2 cellular contexts compared by ENCODE assay signal in the genomic region with DNA sequence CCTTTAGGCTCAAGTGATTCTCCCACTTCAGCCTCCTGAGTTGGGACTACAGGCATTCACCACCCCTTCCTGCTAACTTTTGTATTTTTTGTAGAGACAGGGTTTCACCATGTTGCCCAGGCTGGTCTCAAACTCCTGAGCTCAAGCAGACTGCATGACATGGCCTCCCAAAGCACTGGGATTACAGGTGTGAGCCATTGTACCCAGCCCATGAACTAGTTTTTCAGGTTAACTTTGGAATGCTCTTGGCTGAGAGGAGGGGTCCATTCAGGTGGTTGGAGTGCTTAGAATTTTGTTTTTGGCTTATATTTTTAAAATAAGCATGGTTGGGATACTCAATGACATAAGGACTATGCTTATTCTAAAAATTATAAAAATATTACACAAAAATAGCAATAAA.
TF ChIP-seq lines count a peak whose summit lies in the region.

No MANE protein-coding gene starts in this region.

TF ChIP-seq in HepG2, 621 proteins besides CTCF, POLR2A, EP300 and RAD21 (continued from another document):
- TF ChIP-seq KLF15 (CRISPR knock-in tag; IDR thresholded peaks at IDR 0.05; ENCODE audit: borderline replicate concordance) (no peak), ZMAT3 (CRISPR knock-in tag; conservative IDR thresholded peaks at IDR 0.05) (no peak), NFRKB (IDR thresholded peaks at IDR 0.05) (no peak), TOE1 (CRISPR knock-in tag; IDR thresholded peaks at IDR 0.05) (no peak), MYNN (CRISPR knock-in tag; IDR thresholded peaks at IDR 0.05; ENCODE audit: low read depth) (no peak), ZFP1 (CRISPR knock-in tag; IDR thresholded peaks at IDR 0.05) (no peak), ZNF850 (CRISPR knock-in tag; conservative IDR thresholded peaks at IDR 0.05) (no peak), MEF2D (CRISPR knock-in tag; IDR thresholded peaks at IDR 0.05) (no peak), TBP (CRISPR knock-in tag; IDR thresholded peaks at IDR 0.05) (no peak), NFAT5 (CRISPR knock-in tag; IDR thresholded peaks at IDR 0.05) (no peak)
- TF ChIP-seq, protein P1, sequence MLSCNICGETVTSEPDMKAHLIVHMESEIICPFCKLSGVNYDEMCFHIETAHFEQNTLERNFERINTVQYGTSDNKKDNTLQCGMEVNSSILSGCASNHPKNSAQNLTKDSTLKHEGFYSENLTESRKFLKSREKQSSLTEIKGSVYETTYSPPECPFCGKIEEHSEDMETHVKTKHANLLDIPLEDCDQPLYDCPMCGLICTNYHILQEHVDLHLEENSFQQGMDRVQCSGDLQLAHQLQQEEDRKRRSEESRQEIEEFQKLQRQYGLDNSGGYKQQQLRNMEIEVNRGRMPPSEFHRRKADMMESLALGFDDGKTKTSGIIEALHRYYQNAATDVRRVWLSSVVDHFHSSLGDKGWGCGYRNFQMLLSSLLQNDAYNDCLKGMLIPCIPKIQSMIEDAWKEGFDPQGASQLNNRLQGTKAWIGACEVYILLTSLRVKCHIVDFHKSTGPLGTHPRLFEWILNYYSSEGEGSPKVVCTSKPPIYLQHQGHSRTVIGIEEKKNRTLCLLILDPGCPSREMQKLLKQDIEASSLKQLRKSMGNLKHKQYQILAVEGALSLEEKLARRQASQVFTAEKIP (CRISPR knock-in tag; IDR thresholded peaks at IDR 0.05; ENCODE audit: borderline replicate concordance): no peak

TF ChIP-seq in GM12878, 131 proteins besides CTCF, POLR2A, EP300 and RAD21 (continued from another document):
- TF ChIP-seq, protein P2, sequence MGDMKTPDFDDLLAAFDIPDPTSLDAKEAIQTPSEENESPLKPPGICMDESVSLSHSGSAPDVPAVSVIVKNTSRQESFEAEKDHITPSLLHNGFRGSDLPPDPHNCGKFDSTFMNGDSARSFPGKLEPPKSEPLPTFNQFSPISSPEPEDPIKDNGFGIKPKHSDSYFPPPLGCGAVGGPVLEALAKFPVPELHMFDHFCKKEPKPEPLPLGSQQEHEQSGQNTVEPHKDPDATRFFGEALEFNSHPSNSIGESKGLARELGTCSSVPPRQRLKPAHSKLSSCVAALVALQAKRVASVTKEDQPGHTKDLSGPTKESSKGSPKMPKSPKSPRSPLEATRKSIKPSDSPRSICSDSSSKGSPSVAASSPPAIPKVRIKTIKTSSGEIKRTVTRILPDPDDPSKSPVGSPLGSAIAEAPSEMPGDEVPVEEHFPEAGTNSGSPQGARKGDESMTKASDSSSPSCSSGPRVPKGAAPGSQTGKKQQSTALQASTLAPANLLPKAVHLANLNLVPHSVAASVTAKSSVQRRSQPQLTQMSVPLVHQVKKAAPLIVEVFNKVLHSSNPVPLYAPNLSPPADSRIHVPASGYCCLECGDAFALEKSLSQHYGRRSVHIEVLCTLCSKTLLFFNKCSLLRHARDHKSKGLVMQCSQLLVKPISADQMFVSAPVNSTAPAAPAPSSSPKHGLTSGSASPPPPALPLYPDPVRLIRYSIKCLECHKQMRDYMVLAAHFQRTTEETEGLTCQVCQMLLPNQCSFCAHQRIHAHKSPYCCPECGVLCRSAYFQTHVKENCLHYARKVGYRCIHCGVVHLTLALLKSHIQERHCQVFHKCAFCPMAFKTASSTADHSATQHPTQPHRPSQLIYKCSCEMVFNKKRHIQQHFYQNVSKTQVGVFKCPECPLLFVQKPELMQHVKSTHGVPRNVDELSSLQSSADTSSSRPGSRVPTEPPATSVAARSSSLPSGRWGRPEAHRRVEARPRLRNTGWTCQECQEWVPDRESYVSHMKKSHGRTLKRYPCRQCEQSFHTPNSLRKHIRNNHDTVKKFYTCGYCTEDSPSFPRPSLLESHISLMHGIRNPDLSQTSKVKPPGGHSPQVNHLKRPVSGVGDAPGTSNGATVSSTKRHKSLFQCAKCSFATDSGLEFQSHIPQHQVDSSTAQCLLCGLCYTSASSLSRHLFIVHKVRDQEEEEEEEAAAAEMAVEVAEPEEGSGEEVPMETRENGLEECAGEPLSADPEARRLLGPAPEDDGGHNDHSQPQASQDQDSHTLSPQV (IDR thresholded peaks at IDR 0.05): no peak
- TF ChIP-seq SREBF2 (IDR thresholded peaks at IDR 0.05; ENCODE audit: low read length): no peak
- TF ChIP-seq JUND (IDR thresholded peaks at IDR 0.05; ENCODE audit: low read depth, low read length): no peak
- no peak for TF ChIP-seq ATF7 (IDR thresholded peaks at IDR 0.05; ENCODE audit: low read depth)
- TF ChIP-seq SRF (IDR thresholded peaks at IDR 0.05; ENCODE audit: low read depth in 2 of 2, low read length in 2 of 2): no peak
- TF ChIP-seq CHD2 (IDR thresholded peaks at IDR 0.05; ENCODE audit: borderline replicate concordance, low read depth, low read length): no peak
- TF ChIP-seq RELA (IDR thresholded peaks at IDR 0.05; ENCODE audit: borderline replicate concordance, partially characterized antibody): no peak
- no peak for TF ChIP-seq IKZF2 (IDR thresholded peaks at IDR 0.05)
- no peak for TF ChIP-seq SMARCA5 (IDR thresholded peaks at IDR 0.05)
- TF ChIP-seq, protein P3, sequence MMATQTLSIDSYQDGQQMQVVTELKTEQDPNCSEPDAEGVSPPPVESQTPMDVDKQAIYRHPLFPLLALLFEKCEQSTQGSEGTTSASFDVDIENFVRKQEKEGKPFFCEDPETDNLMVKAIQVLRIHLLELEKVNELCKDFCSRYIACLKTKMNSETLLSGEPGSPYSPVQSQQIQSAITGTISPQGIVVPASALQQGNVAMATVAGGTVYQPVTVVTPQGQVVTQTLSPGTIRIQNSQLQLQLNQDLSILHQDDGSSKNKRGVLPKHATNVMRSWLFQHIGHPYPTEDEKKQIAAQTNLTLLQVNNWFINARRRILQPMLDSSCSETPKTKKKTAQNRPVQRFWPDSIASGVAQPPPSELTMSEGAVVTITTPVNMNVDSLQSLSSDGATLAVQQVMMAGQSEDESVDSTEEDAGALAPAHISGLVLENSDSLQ (IDR thresholded peaks at IDR 0.05): no peak
- TF ChIP-seq, protein P4, sequence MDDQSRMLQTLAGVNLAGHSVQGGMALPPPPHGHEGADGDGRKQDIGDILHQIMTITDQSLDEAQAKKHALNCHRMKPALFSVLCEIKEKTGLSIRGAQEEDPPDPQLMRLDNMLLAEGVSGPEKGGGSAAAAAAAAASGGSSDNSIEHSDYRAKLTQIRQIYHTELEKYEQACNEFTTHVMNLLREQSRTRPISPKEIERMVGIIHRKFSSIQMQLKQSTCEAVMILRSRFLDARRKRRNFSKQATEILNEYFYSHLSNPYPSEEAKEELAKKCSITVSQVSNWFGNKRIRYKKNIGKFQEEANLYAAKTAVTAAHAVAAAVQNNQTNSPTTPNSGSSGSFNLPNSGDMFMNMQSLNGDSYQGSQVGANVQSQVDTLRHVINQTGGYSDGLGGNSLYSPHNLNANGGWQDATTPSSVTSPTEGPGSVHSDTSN (IDR thresholded peaks at IDR 0.05; ENCODE audit: insufficient replicate concordance, low read depth, low read length): no peak
- no peak for TF ChIP-seq SIX5 (IDR thresholded peaks at IDR 0.05; ENCODE audit: low read depth, low read length, severe bottlenecking)
- TF ChIP-seq FOXK2 (IDR thresholded peaks at IDR 0.05): no peak
- TF ChIP-seq NFYA (IDR thresholded peaks at IDR 0.05; ENCODE audit: borderline replicate concordance, low read depth, low read length): no peak
- TF ChIP-seq, protein P5, sequence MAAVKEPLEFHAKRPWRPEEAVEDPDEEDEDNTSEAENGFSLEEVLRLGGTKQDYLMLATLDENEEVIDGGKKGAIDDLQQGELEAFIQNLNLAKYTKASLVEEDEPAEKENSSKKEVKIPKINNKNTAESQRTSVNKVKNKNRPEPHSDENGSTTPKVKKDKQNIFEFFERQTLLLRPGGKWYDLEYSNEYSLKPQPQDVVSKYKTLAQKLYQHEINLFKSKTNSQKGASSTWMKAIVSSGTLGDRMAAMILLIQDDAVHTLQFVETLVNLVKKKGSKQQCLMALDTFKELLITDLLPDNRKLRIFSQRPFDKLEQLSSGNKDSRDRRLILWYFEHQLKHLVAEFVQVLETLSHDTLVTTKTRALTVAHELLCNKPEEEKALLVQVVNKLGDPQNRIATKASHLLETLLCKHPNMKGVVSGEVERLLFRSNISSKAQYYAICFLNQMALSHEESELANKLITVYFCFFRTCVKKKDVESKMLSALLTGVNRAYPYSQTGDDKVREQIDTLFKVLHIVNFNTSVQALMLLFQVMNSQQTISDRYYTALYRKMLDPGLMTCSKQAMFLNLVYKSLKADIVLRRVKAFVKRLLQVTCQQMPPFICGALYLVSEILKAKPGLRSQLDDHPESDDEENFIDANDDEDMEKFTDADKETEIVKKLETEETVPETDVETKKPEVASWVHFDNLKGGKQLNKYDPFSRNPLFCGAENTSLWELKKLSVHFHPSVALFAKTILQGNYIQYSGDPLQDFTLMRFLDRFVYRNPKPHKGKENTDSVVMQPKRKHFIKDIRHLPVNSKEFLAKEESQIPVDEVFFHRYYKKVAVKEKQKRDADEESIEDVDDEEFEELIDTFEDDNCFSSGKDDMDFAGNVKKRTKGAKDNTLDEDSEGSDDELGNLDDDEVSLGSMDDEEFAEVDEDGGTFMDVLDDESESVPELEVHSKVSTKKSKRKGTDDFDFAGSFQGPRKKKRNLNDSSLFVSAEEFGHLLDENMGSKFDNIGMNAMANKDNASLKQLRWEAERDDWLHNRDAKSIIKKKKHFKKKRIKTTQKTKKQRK (IDR thresholded peaks at IDR 0.05; ENCODE audit: low read depth, low read length): no peak
TF ChIP-seq in GM12878: peak in this region for 0.
